9 cellular contexts compared by ENCODE assay signal in genomic region chr17:82332669-82333278, GRCh38. TPM values are rescaled to one million over a fixed set of nuclear protein-coding genes. Genes with fewer than 3 reads are reported as not detected.
A peak's percentile ranks its signal among the peaks of the same experiment; 100 is the strongest.
DNase-seq lines count a peak whose midpoint lies in the region; ATAC-seq and TF ChIP-seq lines count a peak whose summit lies in the region.
"Had no signal": no experiment of that assay in that cellular context is flagged by ENCODE, and none has a peak within 500 bp of the region (broad histone marks: within the 10 kb centered on the region; RNA-seq: fewer than 3 reads in every experiment).

No MANE protein-coding gene starts in this region.

- H3K4me2 ChIP-seq in BLaER1 treated with 17β-estradiol and CSF1 and Interleukin-3, amounts not matched to agents 10 nM and 100 nM, result peak overlapping the region; percentile 86 to 99 (median 97)

- H3K36me3 ChIP-seq in BLaER1 treated with 17β-estradiol and CSF1 and Interleukin-3, amounts not matched to agents 10 nM and 100 nM, result no peaks in the 10 kb centered on the region
- H3K36me3 ChIP-seq in psoas muscle (ENCODE audit: insufficient read depth in 1 of 2, low read depth in 1 of 2), result no peaks in the 10 kb centered on the region

- H3K9me3 Mint-ChIP-seq in activated naive CD4-positive, alpha-beta T cell treated with anti-CD3 and anti-CD28 coated beads, Interleukin-2, amount 10 ng/mL, durations not matched to agents 7 days and 5 days, result no peaks in the 10 kb centered on the region

- no peak for DNase-seq in LNCaP clone FGC (ENCODE audit: low read depth)
- no peak for DNase-seq in activated naive CD4-positive, alpha-beta T cell treated with anti-CD3 and anti-CD28 coated beads, Interleukin-2, amount 10 ng/mL, durations not matched to agents 7 days and 5 days
- DNase-seq in left cardiac atrium, result peak; percentile 57
- DNase-seq in psoas muscle, result peak in 1 of 2 donors; percentile 49
- no peak for DNase-seq in SKM-1 treated with dmso at 0.1 percent for 144 hours (lab: John Stamatoyannopoulos, UW; ENCODE audit: unreplicated experiment)
- DNase-seq in SHP77 (lab: John Stamatoyannopoulos, UW), result no peak
- DNase-seq in KG1 (lab: John Stamatoyannopoulos, UW), result no peak

- no peak overlapping the region for H3K27ac ChIP-seq in BLaER1 treated with 17β-estradiol and CSF1 and Interleukin-3, amounts not matched to agents 10 nM and 100 nM
- no peak overlapping the region for H3K27ac ChIP-seq in psoas muscle

- no peaks in the 10 kb centered on the region for H3K9me3 ChIP-seq in BLaER1 treated with 17β-estradiol and CSF1 and Interleukin-3, amounts not matched to agents 10 nM and 100 nM (replicated peaks in 1 of 11)
- H3K9me3 ChIP-seq in psoas muscle, result no peaks in the 10 kb centered on the region

- peak overlapping the region; percentile 39 to 72 (median 54) for H3K4me3 ChIP-seq in BLaER1 treated with 17β-estradiol and CSF1 and Interleukin-3, amounts not matched to agents 10 nM and 100 nM
- H3K4me3 ChIP-seq in LNCaP clone FGC (ENCODE audit: low read depth, low read length) (peak overlapping the region; percentile 56), psoas muscle (peak overlapping the region; percentile 63)

- ATAC-seq in left cardiac atrium (peak; percentile 36 to 65), psoas muscle (peak; percentile 15 to 44 (median 30))

- CTCF ChIA-PET in activated naive CD4-positive, alpha-beta T cell treated with anti-CD3 and anti-CD28 coated beads, Interleukin-2, amount 10 ng/mL, durations not matched to agents 7 days and 5 days (lab: Charles Lee), result interaction anchor here (1.4 to 1.8 kb wide), 3 partner anchors 11 to 32 kb away, joined by 4 to 5 read pairs (median 4); no protein-coding TSS in a partner anchor

- H3K36me3 Mint-ChIP-seq in activated naive CD4-positive, alpha-beta T cell treated with anti-CD3 and anti-CD28 coated beads, Interleukin-2, amount 10 ng/mL, durations not matched to agents 7 days and 5 days, result peaks cover 2% of the 10 kb centered on the region

- peak overlapping the region; percentile 78 for H3K4me3 Mint-ChIP-seq in activated naive CD4-positive, alpha-beta T cell treated with anti-CD3 and anti-CD28 coated beads, Interleukin-2, amount 10 ng/mL, durations not matched to agents 7 days and 5 days

- peaks cover 39% of the 10 kb centered on the region for H3K4me1 Mint-ChIP-seq in activated naive CD4-positive, alpha-beta T cell treated with anti-CD3 and anti-CD28 coated beads, Interleukin-2, amount 10 ng/mL, durations not matched to agents 7 days and 5 days

- H3K27me3 Mint-ChIP-seq in activated naive CD4-positive, alpha-beta T cell treated with anti-CD3 and anti-CD28 coated beads, Interleukin-2, amount 10 ng/mL, durations not matched to agents 7 days and 5 days, result peaks cover 50% of the 10 kb centered on the region

- peaks cover 23 to 55% (median 35%) of the 10 kb centered on the region in 11 experiments; a peak in 15 of 22 replicates for H4K20me1 ChIP-seq in BLaER1 treated with 17β-estradiol and CSF1 and Interleukin-3, amounts not matched to agents 10 nM and 100 nM

- intact Hi-C loops in left cardiac atrium (cut with DNase I), result no loop called here
- intact Hi-C loops in psoas muscle (cut with DNase I), result loop anchor here in 1 of 2 donors (5.0 kb wide), 1 partner anchor 305 kb away; no protein-coding TSS in a partner anchor

- peaks cover 55 to 97% (median 94%) of the 10 kb centered on the region in 10 experiments for H3K4me1 ChIP-seq in BLaER1 treated with 17β-estradiol and CSF1 and Interleukin-3, amounts not matched to agents 10 nM and 100 nM
- peaks cover 17% of the 10 kb centered on the region for H3K4me1 ChIP-seq in psoas muscle

- peak overlapping the region; percentile 49 for H3K27ac Mint-ChIP-seq in activated naive CD4-positive, alpha-beta T cell treated with anti-CD3 and anti-CD28 coated beads, Interleukin-2, amount 10 ng/mL, durations not matched to agents 7 days and 5 days

- 31 to 50% (median 40%) methylated on average over 30 to 32 of the region's 32 CpGs for WGBS in psoas muscle, 3 donors

- peak; percentile 19; the same call in 1 of the 2 replicates for TF ChIP-seq CTCF in LNCaP clone FGC (IDR thresholded peaks at IDR 0.05; ENCODE audit: control insufficient read depth, extremely low read depth, insufficient read depth)
- TF ChIP-seq CTCF in psoas muscle (IDR thresholded peaks at IDR 0.05), result no peak

- peaks cover 47 to 73% (median 52%) of the 10 kb centered on the region in 11 experiments for H3K27me3 ChIP-seq in BLaER1 treated with 17β-estradiol and CSF1 and Interleukin-3, amounts not matched to agents 10 nM and 100 nM
- peaks cover 0 to 53% (median 18%) of the 10 kb centered on the region in 3 donors for H3K27me3 ChIP-seq in psoas muscle (ENCODE audit: insufficient read depth in 3 of 3, low read length in 2 of 3)

- peak overlapping the region in 7 of 11 experiments; percentile 20 to 68 (median 47); a peak in 10 of 22 replicates for H3K9ac ChIP-seq in BLaER1 treated with 17β-estradiol and CSF1 and Interleukin-3, amounts not matched to agents 10 nM and 100 nM

RNA-seq across cellular contexts. Expression of gene SECTM1, which starts 0.8 kb away (rescaled TPM):
- total RNA-seq in left cardiac atrium (10 to 100 TPM in 1 of 2 donors, 1 to 10 TPM in 1; 6.6 to 12.6 TPM), psoas muscle (1 to 10 TPM; 1.2 to 2.3 (median 1.7) TPM)
- polyA plus RNA-seq in psoas muscle, result 1 to 10 TPM in 2 of 3 donors, under 1 TPM in 1; 0.70 to 1.2 (median 1.0) TPM

RNA-seq across cellular contexts. Expression of gene CD7, which starts 15.4 kb away (rescaled TPM):
- total RNA-seq in left cardiac atrium, result 1 to 10 TPM in 1 of 2 donors, under 1 TPM in 1; 0.60 to 1.8 TPM
- under 1 TPM in 3 of 4 donors, not detected in 1; 0.18 to 0.81 (median 0.71) TPM for total RNA-seq in psoas muscle
- polyA plus RNA-seq in psoas muscle, result under 1 TPM; 0.13 to 0.19 (median 0.16) TPM
- total RNA-seq: frontal cortex had no signal

RNA-seq across cellular contexts. Expression of gene TEX19, which starts 26.3 kb away (rescaled TPM):
- not detected for total RNA-seq in left cardiac atrium
- under 1 TPM in 2 of 4 donors, not detected in 2; 0.17 to 0.24 TPM for total RNA-seq in psoas muscle
- polyA plus RNA-seq in psoas muscle, result under 1 TPM; 0.07 to 0.35 (median 0.13) TPM
- total RNA-seq: frontal cortex had no signal

RNA-seq across cellular contexts. Expression of gene UTS2R, which starts 38.8 kb away (rescaled TPM):
- total RNA-seq in left cardiac atrium (1 to 10 TPM in 1 of 2 donors, under 1 TPM in 1; 0.32 to 1.4 TPM), psoas muscle (1 to 10 TPM in 2 of 4 donors, under 1 TPM in 1, not detected in 1; 0.15 to 3.8 (median 1.3) TPM)
- polyA plus RNA-seq in psoas muscle, result under 1 TPM in 1 of 3 donors, not detected in 2; 0.10 TPM
- total RNA-seq: frontal cortex had no signal

RNA-seq across cellular contexts. Expression of gene CSNK1D, which starts 59.3 kb away (rescaled TPM):
- 10 to 100 TPM; 63.6 to 88.2 TPM for total RNA-seq in left cardiac atrium
- 100 to 1,000 TPM in 3 of 4 donors, 10 to 100 TPM in 1; 73.5 to 139 (median 116) TPM for total RNA-seq in psoas muscle
- 100 to 1,000 TPM in 1 of 3 donors, 10 to 100 TPM in 2; 74.3 to 124 (median 92.7) TPM for polyA plus RNA-seq in psoas muscle
